Comparison of ENCODE assay signal across 8 cellular contexts in the genomic region with DNA sequence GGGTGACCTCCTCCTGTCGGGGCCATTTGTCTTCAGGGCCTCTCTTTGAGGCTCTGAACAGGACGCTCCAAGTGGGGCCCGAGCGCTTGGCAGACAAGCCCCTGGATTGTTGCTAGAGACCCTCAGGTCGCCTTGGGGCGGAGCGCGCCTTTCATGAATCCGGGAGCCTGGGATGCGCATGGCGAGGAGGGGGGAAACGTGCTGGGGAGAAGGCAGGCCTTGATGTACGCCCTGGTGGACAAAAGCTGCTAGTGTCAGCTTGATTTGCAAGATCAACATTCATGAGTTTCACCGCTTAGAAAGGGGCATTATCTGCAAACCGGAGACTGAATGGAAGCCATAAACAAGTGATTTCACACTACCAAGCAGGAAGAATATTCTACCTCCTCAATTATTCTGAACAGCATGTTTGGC.
DNase-seq lines count a peak whose midpoint lies in the region; ATAC-seq and TF ChIP-seq lines count a peak whose summit lies in the region.

No MANE protein-coding gene starts in this region.

- intact Hi-C loops in activated CD4-positive, alpha-beta T cell treated with anti-CD3 and anti-CD28 coated beads, Interleukin-2, amount 10 ng/mL, durations not matched to agents 24 days and 14 days (cut with micrococcal nuclease): loop anchor here (5.0 kb wide), 1 partner anchor 104 kb away; no protein-coding TSS in a partner anchor

- H3K9me3 Mint-ChIP-seq in activated CD4-positive, alpha-beta T cell treated with anti-CD3 and anti-CD28 coated beads, Interleukin-2, amount 10 ng/mL, durations not matched to agents 24 days and 14 days: peaks cover 8% of the 10 kb centered on the region
- peaks cover 0 to 10% (median 4%) of the 10 kb centered on the region in 5 experiments for H3K9me3 Mint-ChIP-seq in brain

- H3K4me1 ChIP-seq in iPS-20b (ENCODE audit: insufficient read depth, low read length) (peaks cover 9% of the 10 kb centered on the region; the same call in 1 of the 2 replicates), smooth muscle cell (ENCODE audit: low read depth) (peaks cover 15% of the 10 kb centered on the region)

- H3K4me3 ChIP-seq in iPS-20b (ENCODE audit: low read length): peak overlapping the region; percentile 74
- peak overlapping the region; percentile 52 for H3K4me3 ChIP-seq in smooth muscle cell

- H3K27me3 Mint-ChIP-seq in activated CD4-positive, alpha-beta T cell treated with anti-CD3 and anti-CD28 coated beads, Interleukin-2, amount 10 ng/mL, durations not matched to agents 24 days and 14 days: peaks cover 29% of the 10 kb centered on the region
- no peaks in the 10 kb centered on the region for H3K27me3 Mint-ChIP-seq in brain

- ATAC-seq in HG03571 (IDR thresholded peaks at IDR 0.05; ENCODE audit: unreplicated experiment): peak; percentile 10

- peak; percentile 44 to 69 for TF ChIP-seq CTCF in brain (conservative IDR thresholded peaks at IDR 0.05)
- peak; percentile 46 for TF ChIP-seq CTCF in smooth muscle cell (IDR thresholded peaks at IDR 0.05; ENCODE audit: borderline replicate concordance, insufficient read depth, poor library complexity, severe bottlenecking)

- no peaks in the 10 kb centered on the region for H3F3A ChIP-seq in smooth muscle cell (ENCODE audit: low read depth)

- H3K9me3 ChIP-seq in iPS-20b (ENCODE audit: insufficient read depth, low read depth, low read length): peaks cover 6% of the 10 kb centered on the region
- no peaks in the 10 kb centered on the region for H3K9me3 ChIP-seq in smooth muscle cell (replicated peaks; ENCODE audit: low read depth)

- H3K36me3 Mint-ChIP-seq in activated CD4-positive, alpha-beta T cell treated with anti-CD3 and anti-CD28 coated beads, Interleukin-2, amount 10 ng/mL, durations not matched to agents 24 days and 14 days (ENCODE audit: low read depth): no peaks in the 10 kb centered on the region
- no peaks in the 10 kb centered on the region for H3K36me3 Mint-ChIP-seq in brain

- DNase-seq in activated CD4-positive, alpha-beta T cell treated with anti-CD3 and anti-CD28 coated beads, Interleukin-2, amount 10 ng/mL, durations not matched to agents 24 days and 14 days: peak; percentile 56
- DNase-seq in activated CD4-positive, alpha-beta T cell treated with anti-CD3 and anti-CD28 coated beads, Interleukin-2, amount 50 U/mL, for 48 hours: no peak
- DNase-seq in smooth muscle cell (lab: John Stamatoyannopoulos, UW; ENCODE audit: unreplicated experiment): peak; percentile 47
- DNase-seq in GOT3 (lab: John Stamatoyannopoulos, UW): no peak
- no peak for DNase-seq in stimulated activated CD4-positive, alpha-beta T cell treated with anti-CD3 and anti-CD28 coated beads, Interleukin-4, amount 100 ng/mL, for 24 hours

- H3K27me3 ChIP-seq in iPS-20b (ENCODE audit: insufficient read depth, low read length): no peaks in the 10 kb centered on the region
- no peaks in the 10 kb centered on the region for H3K27me3 ChIP-seq in smooth muscle cell (ENCODE audit: low read depth)

- no peaks in the 10 kb centered on the region for H3K79me2 ChIP-seq in smooth muscle cell (ENCODE audit: low read depth)

- H3K9ac ChIP-seq in iPS-20b (ENCODE audit: low read depth, low read length): peak overlapping the region; percentile 90
- no peak overlapping the region for H3K9ac ChIP-seq in smooth muscle cell (ENCODE audit: low read depth)

- peak overlapping the region; percentile 91 for H3K4me2 ChIP-seq in smooth muscle cell

- no peaks in the 10 kb centered on the region for H3K36me3 ChIP-seq in iPS-20b (ENCODE audit: insufficient read depth, low read depth, low read length)
- H3K36me3 ChIP-seq in smooth muscle cell (ENCODE audit: low read depth): no peaks in the 10 kb centered on the region

- H4K20me1 ChIP-seq in smooth muscle cell (ENCODE audit: low read depth): no peaks in the 10 kb centered on the region

- 12% methylated on average over 15 of the region's 15 CpGs for WGBS in smooth muscle cell (ENCODE audit: low lambda C conversion rate)

- H3K4me1 Mint-ChIP-seq in activated CD4-positive, alpha-beta T cell treated with anti-CD3 and anti-CD28 coated beads, Interleukin-2, amount 10 ng/mL, durations not matched to agents 24 days and 14 days: peaks cover 12% of the 10 kb centered on the region
- H3K4me1 Mint-ChIP-seq in brain: peaks cover 60% of the 10 kb centered on the region

- H3K27ac ChIP-seq in iPS-20b (ENCODE audit: low read length): peak overlapping the region; percentile 70
- H3K27ac ChIP-seq in smooth muscle cell (ENCODE audit: low read depth): no peak overlapping the region

- peak overlapping the region; percentile 83 for H3K4me3 Mint-ChIP-seq in activated CD4-positive, alpha-beta T cell treated with anti-CD3 and anti-CD28 coated beads, Interleukin-2, amount 10 ng/mL, durations not matched to agents 24 days and 14 days
- peak overlapping the region; percentile 84 to 90 (median 90) for H3K4me3 Mint-ChIP-seq in brain

- H2AFZ ChIP-seq in smooth muscle cell (ENCODE audit: low read depth): peak overlapping the region; percentile 98

- H3K27ac Mint-ChIP-seq in activated CD4-positive, alpha-beta T cell treated with anti-CD3 and anti-CD28 coated beads, Interleukin-2, amount 10 ng/mL, durations not matched to agents 24 days and 14 days: no peak overlapping the region
- peak overlapping the region; percentile 94 to 99 (median 95) for H3K27ac Mint-ChIP-seq in brain

Comparison
In these comparisons a context has a peak if more than half of its experiments do, and no peak if none do; other contexts are left out.
1. DNase-seq: peak in activated CD4-positive, alpha-beta T cell treated with anti-CD3 and anti-CD28 coated beads, Interleukin-2, amount 10 ng/mL, durations not matched to agents 24 days and 14 days (single experiment) and smooth muscle cell (single experiment); none in activated CD4-positive, alpha-beta T cell treated with anti-CD3 and anti-CD28 coated beads, Interleukin-2, amount 50 U/mL, for 48 hours (0 of 2), GOT3 (single experiment) and stimulated activated CD4-positive, alpha-beta T cell treated with anti-CD3 and anti-CD28 coated beads, Interleukin-4, amount 100 ng/mL, for 24 hours (single experiment).